Comparison of ENCODE assay signal across 1 cellular context in genomic region chr11:62295504-62295903, GRCh38.
A peak's percentile ranks its signal among the peaks of the same experiment; 100 is the strongest.
TF ChIP-seq lines count a peak whose summit lies in the region.

No MANE protein-coding gene starts in this region.

TF ChIP-seq in HepG2, 621 proteins besides CTCF, POLR2A, EP300 and RAD21 (continued from another document and continues in another):
- TF ChIP-seq CEBPZ (IDR thresholded peaks at IDR 0.05; ENCODE audit: low read length) (no peak), PCBP1 (IDR thresholded peaks at IDR 0.05; ENCODE audit: borderline replicate concordance, low read depth, low read length) (no peak), ISX (CRISPR knock-in tag; conservative IDR thresholded peaks at IDR 0.05) (no peak), ZFP82 (CRISPR knock-in tag; IDR thresholded peaks at IDR 0.05; ENCODE audit: borderline replicate concordance) (no peak), CSRNP1 (CRISPR knock-in tag; IDR thresholded peaks at IDR 0.05) (no peak), CREM (IDR thresholded peaks at IDR 0.05) (no peak), CREM (CRISPR knock-in tag; IDR thresholded peaks at IDR 0.05) (no peak), FOXK1 (CRISPR knock-in tag; IDR thresholded peaks at IDR 0.05; ENCODE audit: borderline replicate concordance, low read depth) (no peak), ATF7 (IDR thresholded peaks at IDR 0.05) (no peak), ATF7 (CRISPR knock-in tag; IDR thresholded peaks at IDR 0.05) (no peak), SRF (IDR thresholded peaks at IDR 0.05; ENCODE audit: low read depth, low read length) (no peak), ZNF530 (CRISPR knock-in tag; IDR thresholded peaks at IDR 0.05; ENCODE audit: low read depth) (no peak), E2F5 (CRISPR knock-in tag; conservative IDR thresholded peaks at IDR 0.05) (no peak), SALL2 (CRISPR knock-in tag; IDR thresholded peaks at IDR 0.05) (no peak), HOXA3 (CRISPR knock-in tag; IDR thresholded peaks at IDR 0.05) (no peak), PBX3 (CRISPR knock-in tag; IDR thresholded peaks at IDR 0.05; ENCODE audit: borderline replicate concordance) (no peak; the same call in 1 of the 2 replicates), ZNF572 (CRISPR knock-in tag; IDR thresholded peaks at IDR 0.05) (no peak), ZNF772 (CRISPR knock-in tag; IDR thresholded peaks at IDR 0.05) (no peak), MAZ (IDR thresholded peaks at IDR 0.05; ENCODE audit: borderline replicate concordance, low read depth, low read length) (no peak), MAZ (CRISPR knock-in tag; IDR thresholded peaks at IDR 0.05; ENCODE audit: low read depth) (no peak), ELF3 (CRISPR knock-in tag; IDR thresholded peaks at IDR 0.05) (no peak), HNRNPK (IDR thresholded peaks at IDR 0.05; ENCODE audit: low read depth, low read length, poor library complexity, severe bottlenecking) (no peak), XRCC5 (optimal IDR thresholded peaks at IDR 0.05; ENCODE audit: low read length) (no peak), ZBED4 (CRISPR knock-in tag; IDR thresholded peaks at IDR 0.05; ENCODE audit: borderline replicate concordance) (no peak), U2AF2 (IDR thresholded peaks at IDR 0.05; ENCODE audit: low read depth, low read length) (no peak), ZKSCAN8 (CRISPR knock-in tag; IDR thresholded peaks at IDR 0.05; ENCODE audit: borderline replicate concordance) (no peak), ZNF574 (CRISPR knock-in tag; IDR thresholded peaks at IDR 0.05) (0 out of 2 replicates have a peak, but pooled peaks have one; percentile 26), CAMTA2 (CRISPR knock-in tag; IDR thresholded peaks at IDR 0.05; ENCODE audit: borderline replicate concordance) (no peak)
- TF ChIP-seq, protein P1, sequence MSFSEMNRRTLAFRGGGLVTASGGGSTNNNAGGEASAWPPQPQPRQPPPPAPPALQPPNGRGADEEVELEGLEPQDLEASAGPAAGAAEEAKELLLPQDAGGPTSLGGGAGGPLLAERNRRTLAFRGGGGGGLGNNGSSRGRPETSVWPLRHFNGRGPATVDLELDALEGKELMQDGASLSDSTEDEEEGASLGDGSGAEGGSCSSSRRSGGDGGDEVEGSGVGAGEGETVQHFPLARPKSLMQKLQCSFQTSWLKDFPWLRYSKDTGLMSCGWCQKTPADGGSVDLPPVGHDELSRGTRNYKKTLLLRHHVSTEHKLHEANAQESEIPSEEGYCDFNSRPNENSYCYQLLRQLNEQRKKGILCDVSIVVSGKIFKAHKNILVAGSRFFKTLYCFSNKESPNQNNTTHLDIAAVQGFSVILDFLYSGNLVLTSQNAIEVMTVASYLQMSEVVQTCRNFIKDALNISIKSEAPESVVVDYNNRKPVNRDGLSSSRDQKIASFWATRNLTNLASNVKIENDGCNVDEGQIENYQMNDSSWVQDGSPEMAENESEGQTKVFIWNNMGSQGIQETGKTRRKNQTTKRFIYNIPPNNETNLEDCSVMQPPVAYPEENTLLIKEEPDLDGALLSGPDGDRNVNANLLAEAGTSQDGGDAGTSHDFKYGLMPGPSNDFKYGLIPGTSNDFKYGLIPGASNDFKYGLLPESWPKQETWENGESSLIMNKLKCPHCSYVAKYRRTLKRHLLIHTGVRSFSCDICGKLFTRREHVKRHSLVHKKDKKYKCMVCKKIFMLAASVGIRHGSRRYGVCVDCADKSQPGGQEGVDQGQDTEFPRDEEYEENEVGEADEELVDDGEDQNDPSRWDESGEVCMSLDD (CRISPR knock-in tag; IDR thresholded peaks at IDR 0.05; ENCODE audit: borderline replicate concordance) = no peak
- TF ChIP-seq, protein P2, sequence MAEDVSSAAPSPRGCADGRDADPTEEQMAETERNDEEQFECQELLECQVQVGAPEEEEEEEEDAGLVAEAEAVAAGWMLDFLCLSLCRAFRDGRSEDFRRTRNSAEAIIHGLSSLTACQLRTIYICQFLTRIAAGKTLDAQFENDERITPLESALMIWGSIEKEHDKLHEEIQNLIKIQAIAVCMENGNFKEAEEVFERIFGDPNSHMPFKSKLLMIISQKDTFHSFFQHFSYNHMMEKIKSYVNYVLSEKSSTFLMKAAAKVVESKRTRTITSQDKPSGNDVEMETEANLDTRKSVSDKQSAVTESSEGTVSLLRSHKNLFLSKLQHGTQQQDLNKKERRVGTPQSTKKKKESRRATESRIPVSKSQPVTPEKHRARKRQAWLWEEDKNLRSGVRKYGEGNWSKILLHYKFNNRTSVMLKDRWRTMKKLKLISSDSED (CRISPR knock-in tag; IDR thresholded peaks at IDR 0.05) = no peak
- TF ChIP-seq, protein P3, sequence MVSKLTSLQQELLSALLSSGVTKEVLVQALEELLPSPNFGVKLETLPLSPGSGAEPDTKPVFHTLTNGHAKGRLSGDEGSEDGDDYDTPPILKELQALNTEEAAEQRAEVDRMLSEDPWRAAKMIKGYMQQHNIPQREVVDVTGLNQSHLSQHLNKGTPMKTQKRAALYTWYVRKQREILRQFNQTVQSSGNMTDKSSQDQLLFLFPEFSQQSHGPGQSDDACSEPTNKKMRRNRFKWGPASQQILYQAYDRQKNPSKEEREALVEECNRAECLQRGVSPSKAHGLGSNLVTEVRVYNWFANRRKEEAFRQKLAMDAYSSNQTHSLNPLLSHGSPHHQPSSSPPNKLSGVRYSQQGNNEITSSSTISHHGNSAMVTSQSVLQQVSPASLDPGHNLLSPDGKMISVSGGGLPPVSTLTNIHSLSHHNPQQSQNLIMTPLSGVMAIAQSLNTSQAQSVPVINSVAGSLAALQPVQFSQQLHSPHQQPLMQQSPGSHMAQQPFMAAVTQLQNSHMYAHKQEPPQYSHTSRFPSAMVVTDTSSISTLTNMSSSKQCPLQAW (CRISPR knock-in tag; IDR thresholded peaks at IDR 0.05) = no peak
- TF ChIP-seq, protein P4, sequence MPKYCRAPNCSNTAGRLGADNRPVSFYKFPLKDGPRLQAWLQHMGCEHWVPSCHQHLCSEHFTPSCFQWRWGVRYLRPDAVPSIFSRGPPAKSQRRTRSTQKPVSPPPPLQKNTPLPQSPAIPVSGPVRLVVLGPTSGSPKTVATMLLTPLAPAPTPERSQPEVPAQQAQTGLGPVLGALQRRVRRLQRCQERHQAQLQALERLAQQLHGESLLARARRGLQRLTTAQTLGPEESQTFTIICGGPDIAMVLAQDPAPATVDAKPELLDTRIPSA (CRISPR knock-in tag; IDR thresholded peaks at IDR 0.05; ENCODE audit: borderline replicate concordance) = no peak
- TF ChIP-seq, protein P5, sequence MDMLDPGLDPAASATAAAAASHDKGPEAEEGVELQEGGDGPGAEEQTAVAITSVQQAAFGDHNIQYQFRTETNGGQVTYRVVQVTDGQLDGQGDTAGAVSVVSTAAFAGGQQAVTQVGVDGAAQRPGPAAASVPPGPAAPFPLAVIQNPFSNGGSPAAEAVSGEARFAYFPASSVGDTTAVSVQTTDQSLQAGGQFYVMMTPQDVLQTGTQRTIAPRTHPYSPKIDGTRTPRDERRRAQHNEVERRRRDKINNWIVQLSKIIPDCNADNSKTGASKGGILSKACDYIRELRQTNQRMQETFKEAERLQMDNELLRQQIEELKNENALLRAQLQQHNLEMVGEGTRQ (IDR thresholded peaks at IDR 0.05; ENCODE audit: low read depth, low read length) = no peak
- TF ChIP-seq, protein P5 (CRISPR knock-in tag; IDR thresholded peaks at IDR 0.05; ENCODE audit: borderline replicate concordance) = no peak
